ENCODE assay signal across 13 cellular contexts in genomic region chr1:153571706-153572105, GRCh38. TPM values are rescaled to one million over a fixed set of nuclear protein-coding genes. Genes with fewer than 3 reads are reported as not detected.
DNase-seq lines count a peak whose midpoint lies in the region; ATAC-seq and TF ChIP-seq lines count a peak whose summit lies in the region.
"Had no signal": no experiment of that assay in that cellular context is flagged by ENCODE, and none has a peak within 500 bp of the region (broad histone marks: within the 10 kb centered on the region; RNA-seq: fewer than 3 reads in every experiment).

No MANE protein-coding gene starts in this region.

- DNase-seq in HFFc6 (no peak), T-helper 17 cell (no peak), fibroblast of lung (ENCODE audit: low read depth in 2 of 2) (no peak), OCI-M2 (lab: John Stamatoyannopoulos, UW; ENCODE audit: unreplicated experiment) (no peak), amygdala (lab: John Stamatoyannopoulos, UW) (no peak)
- DNase-seq in stimulated activated naive B cell treated with anti-CD40 and anti-IgM and Interleukin-4, amounts not matched to agents 10 μg/mL and 1 μg/mL and 100 μg/mL, for 72 hours: no peak
- DNase-seq: T-helper 9 cell had no signal

- no peaks in the 10 kb centered on the region for H3K9me3 Mint-ChIP-seq in HFFc6
- no peaks in the 10 kb centered on the region for H3K9me3 Mint-ChIP-seq in stimulated activated naive B cell treated with anti-CD40 and anti-IgM and Interleukin-4, amounts not matched to agents 10 μg/mL and 1 μg/mL and 100 μg/mL, for 72 hours
- H3K9me3 Mint-ChIP-seq: CD4-positive, CD25-positive, alpha-beta regulatory T cell had no signal

- H3K4me2 ChIP-seq in fibroblast of lung (ENCODE audit: extremely low read depth, insufficient read depth, low read length): no peak overlapping the region

- H3K27ac Mint-ChIP-seq in HFFc6 (peak overlapping the region; percentile 79), T-helper 17 cell (peak overlapping the region; percentile 8)
- H3K27ac Mint-ChIP-seq in stimulated activated naive B cell treated with anti-CD40 and anti-IgM and Interleukin-4, amounts not matched to agents 10 μg/mL and 1 μg/mL and 100 μg/mL, for 72 hours: peak overlapping the region; percentile 39

- peaks cover 55% of the 10 kb centered on the region for H3K4me1 Mint-ChIP-seq in HFFc6 (ENCODE audit: low read depth)
- H3K4me1 Mint-ChIP-seq in T-helper 17 cell: peaks cover 26% of the 10 kb centered on the region
- peaks cover 32 to 39% of the 10 kb centered on the region in 2 donors for H3K4me1 Mint-ChIP-seq in stimulated activated naive B cell treated with anti-CD40 and anti-IgM and Interleukin-4, amounts not matched to agents 10 μg/mL and 1 μg/mL and 100 μg/mL, for 72 hours

- no peak overlapping the region for H3K4me3 ChIP-seq in fibroblast of lung (replicated peaks in 1 of 4; ENCODE audit: control extremely low read depth in 1 of 4, insufficient read depth in 1 of 4, low read depth in 3 of 4, low read length in 4 of 4)
- H3K4me3 ChIP-seq: lung, right lobe of liver had no signal

- peak overlapping the region; percentile 22 for H3K27ac ChIP-seq in fibroblast of lung (ENCODE audit: insufficient read depth, low read length)
- H3K27ac ChIP-seq: right lobe of liver had no signal

- no peak for TF ChIP-seq CTCF in HFFc6 (IDR thresholded peaks at IDR 0.05)
- no peak for TF ChIP-seq CTCF in fibroblast of lung (conservative IDR thresholded peaks at IDR 0.05 in 1 of 2, IDR thresholded peaks at IDR 0.05 in 1 of 2; ENCODE audit: low read depth in 1 of 2, low read length in 2 of 2)

- peaks cover 27% of the 10 kb centered on the region for H3K4me1 ChIP-seq in fibroblast of lung (ENCODE audit: control insufficient read depth, extremely low read depth, insufficient read depth, low read length)

- H3K9me3 ChIP-seq in T-helper 17 cell (ENCODE audit: control insufficient read depth, low read length, poor library complexity, severe bottlenecking) (no peaks in the 10 kb centered on the region), fibroblast of lung (ENCODE audit: control insufficient read depth, insufficient read depth, low read depth, low read length) (no peaks in the 10 kb centered on the region)
- H3K9me3 ChIP-seq: right lobe of liver had no signal

- no peaks in the 10 kb centered on the region for H4K20me1 ChIP-seq in fibroblast of lung (ENCODE audit: control insufficient read depth, extremely low read depth, insufficient read depth, low read length)

- H3K79me2 ChIP-seq in fibroblast of lung (ENCODE audit: control insufficient read depth, insufficient read depth, low read length): no peaks in the 10 kb centered on the region

- no peaks in the 10 kb centered on the region for H3K36me3 Mint-ChIP-seq in HFFc6 (ENCODE audit: low read depth)
- no peaks in the 10 kb centered on the region for H3K36me3 Mint-ChIP-seq in T-helper 17 cell (ENCODE audit: low read depth)
- H3K36me3 Mint-ChIP-seq in stimulated activated naive B cell treated with anti-CD40 and anti-IgM and Interleukin-4, amounts not matched to agents 10 μg/mL and 1 μg/mL and 100 μg/mL, for 72 hours: no peaks in the 10 kb centered on the region
- H3K36me3 Mint-ChIP-seq: CD4-positive, CD25-positive, alpha-beta regulatory T cell had no signal

- H3K27me3 ChIP-seq in fibroblast of lung (ENCODE audit: control insufficient read depth, insufficient read depth, low read length): no peaks in the 10 kb centered on the region
- H3K27me3 ChIP-seq: right lobe of liver had no signal

- H3K36me3 ChIP-seq in fibroblast of lung (ENCODE audit: control insufficient read depth, insufficient read depth, low read length): no peaks in the 10 kb centered on the region
- H3K36me3 ChIP-seq: right lobe of liver had no signal

- no peak overlapping the region for H3K4me3 Mint-ChIP-seq in HFFc6
- no peak overlapping the region for H3K4me3 Mint-ChIP-seq in T-helper 17 cell
- no peak overlapping the region for H3K4me3 Mint-ChIP-seq in stimulated activated naive B cell treated with anti-CD40 and anti-IgM and Interleukin-4, amounts not matched to agents 10 μg/mL and 1 μg/mL and 100 μg/mL, for 72 hours
- H3K4me3 Mint-ChIP-seq: CD4-positive, CD25-positive, alpha-beta regulatory T cell had no signal

- H2AFZ ChIP-seq in fibroblast of lung (ENCODE audit: low read length): peak overlapping the region; percentile 26

- H3K9ac ChIP-seq in fibroblast of lung (ENCODE audit: insufficient read depth, low read length): no peak overlapping the region

- ATAC-seq in T-helper 17 cell (no peak), SK-N-SH treated with all-trans-retinoic acid at 6 μM for 48 hours (no peak)
- ATAC-seq in stimulated activated naive B cell treated with anti-CD40 and anti-IgM and Interleukin-4, amounts not matched to agents 10 μg/mL and 1 μg/mL and 100 μg/mL, for 72 hours (replicated peaks): no peak

- no peaks in the 10 kb centered on the region; the same call in 1 of the 2 replicates for H3K27me3 Mint-ChIP-seq in HFFc6 (ENCODE audit: insufficient read depth)
- no peaks in the 10 kb centered on the region for H3K27me3 Mint-ChIP-seq in T-helper 17 cell
- H3K27me3 Mint-ChIP-seq in stimulated activated naive B cell treated with anti-CD40 and anti-IgM and Interleukin-4, amounts not matched to agents 10 μg/mL and 1 μg/mL and 100 μg/mL, for 72 hours: peaks cover 8 to 10% of the 10 kb centered on the region in 2 donors

TF ChIP-seq in SK-N-SH treated with all-trans-retinoic acid at 6 μM for 48 hours, 23 proteins besides CTCF, POLR2A, EP300 and RAD21:
- TF ChIP-seq PPARA (CRISPR knock-in tag; IDR thresholded peaks at IDR 0.05; ENCODE audit: borderline replicate concordance): no peak
- no peak for TF ChIP-seq ARNTL (CRISPR knock-in tag; IDR thresholded peaks at IDR 0.05; ENCODE audit: borderline replicate concordance, low read depth)
TF ChIP-seq in SK-N-SH treated with all-trans-retinoic acid at 6 μM for 48 hours: peak in this region for 0.

RNA-seq across cellular contexts. Expression of gene S100A2, which starts 6.1 kb away (rescaled TPM):
- 10 to 100 TPM in 4 of 6 experiments, 1 to 10 TPM in 2; 7.4 to 12.5 (median 10.4) TPM for total RNA-seq in HFFc6 (2021; fragmentation: NEBNext Ultra II Directional; extraction: Animal tissue kit (Norgen Biotek cat#: 25700))
- total RNA-seq in T-helper 17 cell: under 1 TPM in 1 of 2 donors, not detected in 1; 0.52 TPM
- 1.5 and 3.6 TPM in 2 replicates for total RNA-seq in fibroblast of lung
- 4.8 and 10.3 TPM in 2 replicates for polyA plus RNA-seq in fibroblast of lung
- 10.9 and 22.6 TPM in 2 replicates for polyA plus RNA-seq in fibroblast of lung (2012)
- polyA minus RNA-seq in fibroblast of lung (ENCODE audit: low replicate concordance): 4.8 TPM in 1 of 2 replicates, not detected in the other
- total RNA-seq: CD4-positive, CD25-positive, alpha-beta regulatory T cell; right lobe of liver had no signal
- polyA plus RNA-seq: CD4-positive, CD25-positive, alpha-beta regulatory T cell; neural cell had no signal

RNA-seq across cellular contexts. Expression of gene S100A3, which starts 22.6 kb away (rescaled TPM):
- 1 to 10 TPM; 3.4 to 5.6 (median 5.1) TPM for total RNA-seq in HFFc6 (2021; fragmentation: NEBNext Ultra II Directional; extraction: Animal tissue kit (Norgen Biotek cat#: 25700))
- total RNA-seq in T-helper 17 cell (not detected), fibroblast of lung (1.8 and 6.8 TPM in 2 replicates)
- polyA plus RNA-seq in fibroblast of lung: 11.5 and 14.8 TPM in 2 replicates
- polyA plus RNA-seq in fibroblast of lung (2012): 13.0 and 17.9 TPM in 2 replicates
- polyA minus RNA-seq in fibroblast of lung (ENCODE audit: low replicate concordance): 18.6 and 45.0 TPM in 2 replicates
- total RNA-seq: CD4-positive, CD25-positive, alpha-beta regulatory T cell had no signal
- polyA plus RNA-seq: CD4-positive, CD25-positive, alpha-beta regulatory T cell; neural cell had no signal

RNA-seq across cellular contexts. Expression of gene S100A4, which starts 26.1 kb away (rescaled TPM):
- 100 to 1,000 TPM; 394 to 846 (median 814) TPM for total RNA-seq in HFFc6 (2021; fragmentation: NEBNext Ultra II Directional; extraction: Animal tissue kit (Norgen Biotek cat#: 25700))
- total RNA-seq in T-helper 17 cell: 1,000 to 10,000 TPM in 1 of 2 donors, 100 to 1,000 TPM in 1; 935 to 1,018 TPM
- 85.3 and 287 TPM in 2 replicates for total RNA-seq in fibroblast of lung
- 371 and 928 TPM in 2 replicates for polyA plus RNA-seq in fibroblast of lung
- polyA plus RNA-seq in fibroblast of lung (2012): 543 and 1,139 TPM in 2 replicates
- polyA minus RNA-seq in fibroblast of lung (ENCODE audit: low replicate concordance): 124 and 266 TPM in 2 replicates
- polyA plus RNA-seq: neural cell had no signal

RNA-seq across cellular contexts. Expression of gene S100A5, which starts 31.0 kb away (rescaled TPM):
- 1 to 10 TPM in 1 of 6 experiments, under 1 TPM in 5; 0.40 to 1.2 (median 0.71) TPM for total RNA-seq in HFFc6 (2021; fragmentation: NEBNext Ultra II Directional; extraction: Animal tissue kit (Norgen Biotek cat#: 25700))
- total RNA-seq in T-helper 17 cell: 1 to 10 TPM in 1 of 2 donors, not detected in 1; 1.1 TPM
- not detected in 2 replicates for total RNA-seq in fibroblast of lung
- 0.20 and 0.24 TPM in 2 replicates for polyA plus RNA-seq in fibroblast of lung
- 0.55 and 0.76 TPM in 2 replicates for polyA plus RNA-seq in fibroblast of lung (2012)
- not detected in 2 replicates for polyA minus RNA-seq in fibroblast of lung (ENCODE audit: low replicate concordance)
- total RNA-seq: fibroblast of villous mesenchyme, right lobe of liver had no signal
- polyA plus RNA-seq: neural cell had no signal

RNA-seq across cellular contexts. Expression of gene S100A6, which starts 35.9 kb away (rescaled TPM):
- 1,000 to 10,000 TPM; 1,971 to 2,311 (median 2,129) TPM for total RNA-seq in HFFc6 (2021; fragmentation: NEBNext Ultra II Directional; extraction: Animal tissue kit (Norgen Biotek cat#: 25700))
- total RNA-seq in T-helper 17 cell (100 to 1,000 TPM; 303 to 331 TPM), fibroblast of lung (2,061 and 4,042 TPM in 2 replicates)
- 1,280 and 2,637 TPM in 2 replicates for polyA plus RNA-seq in fibroblast of lung
- polyA plus RNA-seq in fibroblast of lung (2012): 5,317 and 10,273 TPM in 2 replicates
- 895 and 1,329 TPM in 2 replicates for polyA minus RNA-seq in fibroblast of lung (ENCODE audit: low replicate concordance)
- polyA plus RNA-seq: neural cell had no signal

Comparison
In these comparisons a context has a peak if more than half of its experiments do, and no peak if none do; other contexts are left out.
1. H3K27ac Mint-ChIP-seq: peak in every context shown above with its lines; median percentile 79 in HFFc6; 39 in stimulated activated naive B cell treated with anti-CD40 and anti-IgM and Interleukin-4, amounts not matched to agents 10 μg/mL and 1 μg/mL and 100 μg/mL, for 72 hours; 8 in T-helper 17 cell.